32 cellular contexts compared by ENCODE assay signal in genomic region chr4:28451346-28451745, GRCh38.
"Had no signal": no experiment of that assay in that cellular context is flagged by ENCODE, and none has a peak within 500 bp of the region (broad histone marks: within the 10 kb centered on the region; RNA-seq: fewer than 3 reads in every experiment).

No MANE protein-coding gene starts in this region.

- H3K27ac Mint-ChIP-seq: activated B cell treated with CpG ODN at 0.5 μM for 24 hours; activated CD4-positive, alpha-beta memory T cell treated with anti-CD3 and anti-CD28 coated beads for 36 hours; activated CD4-positive, alpha-beta T cell treated with anti-CD3 and anti-CD28 coated beads, Interleukin-2, amount 10 ng/mL, durations not matched to agents 24 days and 14 days; activated CD8-positive, alpha-beta memory T cell treated with anti-CD3 and anti-CD28 coated beads, Interleukin-2, amount 10 ng/mL, durations not matched to agents 7 days and 5 days; activated CD8-positive, alpha-beta T cell treated with anti-CD3 and anti-CD28 coated beads, Interleukin-2, amount 10 ng/mL, durations not matched to agents 7 days and 5 days; activated naive CD4-positive, alpha-beta T cell treated with anti-CD3 and anti-CD28 coated beads for 36 hours; activated naive CD4-positive, alpha-beta T cell treated with anti-CD3 and anti-CD28 coated beads, Interleukin-2, amount 50 U/mL, for 72 hours; activated naive CD8-positive, alpha-beta T cell treated with anti-CD3 and anti-CD28 coated beads for 36 hours; activated T-cell treated with anti-CD3 and anti-CD28 coated beads, Interleukin-2, amount 50 U/mL, for 24 hours; activated T-helper 2 cell treated with anti-CD3 and anti-CD28 coated beads, Interferon-gamma antibody, Interleukin-2, Interleukin-4, amounts not matched to agents 10 μg/mL and 5 μg/mL and 100 μg/mL, durations not matched to agents 14 hours and 24 hours and 36 hours; T-helper 1 cell treated with Interleukin-12 subunit alpha and Interleukin-12 subunit beta and Interleukin-4 antibody, amounts not matched to agents 30 μg/mL and 1 μg/mL, for 36 hours; T-helper 2 cell treated with Interferon-gamma antibody and Interleukin-4, amounts not matched to agents 5 μg/mL and 100 μg/mL, for 36 hours had no signal

- H3K4me1 ChIP-seq: adrenal gland, body of pancreas, breast epithelium had no signal

- H3K4me3 ChIP-seq: adrenal gland, body of pancreas, breast epithelium had no signal

- H3K9me3 ChIP-seq: adrenal gland, body of pancreas had no signal

- DNase-seq: activated B cell treated with CpG ODN at 0.5 μM for 24 hours; activated CD4-positive, alpha-beta memory T cell treated with anti-CD3 and anti-CD28 coated beads for 36 hours; activated CD4-positive, alpha-beta T cell treated with anti-CD3 and anti-CD28 coated beads for 4 hours; activated CD4-positive, alpha-beta T cell treated with anti-CD3 and anti-CD28 coated beads, Interleukin-2, amount 10 ng/mL, durations not matched to agents 24 days and 14 days; activated CD4-positive, alpha-beta T cell treated with anti-CD3 and anti-CD28 coated beads, Interleukin-2, amount 50 U/mL, for 1 hour; activated CD4-positive, alpha-beta T cell treated with anti-CD3 and anti-CD28 coated beads, Interleukin-2, amount 50 U/mL, for 4 hours; activated CD4-positive, CD25-positive, alpha-beta regulatory T cell treated with anti-CD3 and anti-CD28 coated beads, Interleukin-2, amount 50 U/mL, for 72 hours; activated CD8-positive, alpha-beta memory T cell treated with anti-CD3 and anti-CD28 coated beads for 24 hours; activated CD8-positive, alpha-beta memory T cell treated with anti-CD3 and anti-CD28 coated beads, Interleukin-2, amount 10 ng/mL, durations not matched to agents 7 days and 5 days; activated CD8-positive, alpha-beta memory T cell treated with anti-CD3 and anti-CD28 coated beads, Interleukin-2, amount 50 U/mL, for 48 hours; activated CD8-positive, alpha-beta T cell treated with anti-CD3 and anti-CD28 coated beads, Interleukin-2, amount 10 ng/mL, durations not matched to agents 7 days and 5 days; activated effector memory CD4-positive, alpha-beta T cell treated with Interleukin-2 at 50 U/mL for 16 hours; activated gamma-delta T cell; activated naive CD4-positive, alpha-beta T cell treated with anti-CD3 and anti-CD28 coated beads for 36 hours; activated naive CD4-positive, alpha-beta T cell treated with anti-CD3 and anti-CD28 coated beads, Interleukin-2, amount 50 U/mL, for 16 hours; activated naive CD8-positive, alpha-beta T cell treated with anti-CD3 and anti-CD28 coated beads for 36 hours; activated T-cell treated with anti-CD3 and anti-CD28 coated beads, Interleukin-2, amount 50 U/mL, for 24 hours; activated T-cell treated with anti-CD3 and anti-CD28 coated beads, Interleukin-2, amount 50 U/mL, for 48 hours; adrenal gland; amniotic stem cell; aorta; body of pancreas; brain microvascular endothelial cell; central memory CD4-positive, alpha-beta T cell; T-helper 1 cell; T-helper 2 cell; T-helper 9 cell had no signal

- H3K4me1 Mint-ChIP-seq: activated B cell treated with CpG ODN at 0.5 μM for 24 hours; activated CD4-positive, alpha-beta T cell treated with anti-CD3 and anti-CD28 coated beads, Interleukin-2, amount 10 ng/mL, durations not matched to agents 24 days and 14 days; activated CD8-positive, alpha-beta memory T cell treated with anti-CD3 and anti-CD28 coated beads, Interleukin-2, amount 10 ng/mL, durations not matched to agents 7 days and 5 days; activated naive CD8-positive, alpha-beta T cell treated with anti-CD3 and anti-CD28 coated beads for 36 hours had no signal

- H3K27ac ChIP-seq: adrenal gland, body of pancreas, brain microvascular endothelial cell, breast epithelium had no signal

- ATAC-seq: activated CD8-positive, alpha-beta memory T cell treated with anti-CD3 and anti-CD28 coated beads, Interleukin-2, amount 10 ng/mL, durations not matched to agents 7 days and 5 days; activated CD8-positive, alpha-beta T cell treated with anti-CD3 and anti-CD28 coated beads, Interleukin-2, amount 10 ng/mL, durations not matched to agents 7 days and 5 days; activated naive CD4-positive, alpha-beta T cell treated with anti-CD3 and anti-CD28 coated beads, Interleukin-2, amount 50 U/mL, for 72 hours; body of pancreas had no signal

- H3K36me3 Mint-ChIP-seq: activated CD4-positive, alpha-beta memory T cell treated with anti-CD3 and anti-CD28 coated beads for 36 hours; activated CD8-positive, alpha-beta memory T cell treated with anti-CD3 and anti-CD28 coated beads, Interleukin-2, amount 10 ng/mL, durations not matched to agents 7 days and 5 days; activated naive CD8-positive, alpha-beta T cell treated with anti-CD3 and anti-CD28 coated beads for 36 hours had no signal

- H3K36me3 ChIP-seq: adrenal gland, brain microvascular endothelial cell, breast epithelium had no signal

- H3K27me3 ChIP-seq: adrenal gland, body of pancreas, brain microvascular endothelial cell, breast epithelium had no signal

- H3K4me3 Mint-ChIP-seq: activated B cell treated with CpG ODN at 0.5 μM for 24 hours; activated CD4-positive, alpha-beta memory T cell treated with anti-CD3 and anti-CD28 coated beads for 36 hours; activated CD4-positive, alpha-beta T cell treated with anti-CD3 and anti-CD28 coated beads, Interleukin-2, amount 10 ng/mL, durations not matched to agents 24 days and 14 days; activated CD8-positive, alpha-beta memory T cell treated with anti-CD3 and anti-CD28 coated beads, Interleukin-2, amount 10 ng/mL, durations not matched to agents 7 days and 5 days; activated CD8-positive, alpha-beta T cell treated with anti-CD3 and anti-CD28 coated beads, Interleukin-2, amount 10 ng/mL, durations not matched to agents 7 days and 5 days; activated naive CD4-positive, alpha-beta T cell treated with anti-CD3 and anti-CD28 coated beads for 36 hours; activated naive CD8-positive, alpha-beta T cell treated with anti-CD3 and anti-CD28 coated beads for 36 hours; activated T-cell treated with anti-CD3 and anti-CD28 coated beads, Interleukin-2, amount 50 U/mL, for 24 hours; T-helper 1 cell treated with Interleukin-12 subunit alpha and Interleukin-12 subunit beta and Interleukin-4 antibody, amounts not matched to agents 30 μg/mL and 1 μg/mL, for 36 hours; T-helper 2 cell treated with Interferon-gamma antibody and Interleukin-4, amounts not matched to agents 5 μg/mL and 100 μg/mL, for 36 hours had no signal

- H3K27me3 Mint-ChIP-seq: activated B cell treated with CpG ODN at 0.5 μM for 24 hours; activated CD4-positive, alpha-beta memory T cell treated with anti-CD3 and anti-CD28 coated beads for 36 hours; activated CD4-positive, alpha-beta T cell treated with anti-CD3 and anti-CD28 coated beads, Interleukin-2, amount 10 ng/mL, durations not matched to agents 24 days and 14 days; activated CD8-positive, alpha-beta memory T cell treated with anti-CD3 and anti-CD28 coated beads, Interleukin-2, amount 10 ng/mL, durations not matched to agents 7 days and 5 days; activated naive CD8-positive, alpha-beta T cell treated with anti-CD3 and anti-CD28 coated beads for 36 hours; activated T-cell treated with anti-CD3 and anti-CD28 coated beads, Interleukin-2, amount 50 U/mL, for 24 hours had no signal
